In the genomic region with DNA sequence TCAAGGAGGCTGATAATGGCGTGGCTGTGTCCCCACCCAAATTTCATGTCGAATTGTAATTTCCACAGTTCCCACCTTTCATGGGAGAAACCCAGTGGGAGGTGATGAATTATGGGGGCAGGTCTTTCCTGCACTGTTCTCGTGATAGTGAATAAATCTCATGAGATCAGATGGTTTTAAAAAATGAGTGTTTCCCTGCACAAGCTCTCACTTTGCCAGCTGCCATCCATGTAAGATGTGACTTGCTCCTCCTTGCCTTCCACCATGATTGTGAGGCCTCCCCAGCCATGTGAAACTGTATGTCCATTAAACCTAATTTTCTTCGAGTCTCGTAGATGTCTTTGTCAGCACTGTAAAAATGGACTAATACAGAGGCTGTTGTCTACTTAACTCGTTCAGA, we compare ENCODE assay signal across 8 cellular contexts.
"Had no signal": no experiment of that assay in that cellular context is flagged by ENCODE, and none has a peak within 500 bp of the region (broad histone marks: within the 10 kb centered on the region; RNA-seq: fewer than 3 reads in every experiment).

No MANE protein-coding gene starts in this region.

- FAIRE-seq: G401.6, GM12878, GM12891, GM12892, GM18507, GM19239 had no signal

- H3K4me3 ChIP-seq: GM12878 had no signal

- DNase-seq: GDM1, GF-D8 had no signal

- ATAC-seq: GM12878 had no signal
